Comparison of ENCODE assay signal across 33 cellular contexts in the genomic region with DNA sequence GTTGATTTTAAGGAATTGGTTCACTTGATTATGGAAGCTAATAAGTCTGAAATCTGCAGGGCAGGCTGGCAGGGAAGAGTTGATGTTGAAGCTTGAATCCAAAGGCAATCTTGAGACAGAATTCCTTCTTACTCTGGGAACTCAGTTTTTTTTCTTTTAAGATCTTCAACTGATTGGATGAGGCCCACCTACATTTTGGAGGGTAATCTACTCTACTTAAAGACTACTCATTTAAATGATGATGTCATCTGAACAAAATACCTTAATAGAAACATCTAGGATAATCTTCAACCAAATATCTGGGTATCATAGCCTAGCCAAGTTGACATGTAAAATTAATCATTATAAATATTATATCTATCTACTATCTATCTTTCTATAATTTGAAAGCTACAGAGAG.
"Had no signal": no experiment of that assay in that cellular context is flagged by ENCODE, and none has a peak within 500 bp of the region (broad histone marks: within the 10 kb centered on the region; RNA-seq: fewer than 3 reads in every experiment).

No MANE protein-coding gene starts in this region.

- H3K4me1 ChIP-seq: ascending aorta, body of pancreas, breast epithelium had no signal

- H3K27me3 ChIP-seq: adrenal gland, ascending aorta, body of pancreas, brain microvascular endothelial cell, breast epithelium, cardiac muscle cell had no signal

- DNase-seq: activated effector memory CD4-positive, alpha-beta T cell treated with anti-CD3 and anti-CD28 coated beads, Interleukin-2, amount 50 U/mL, for 16 hours; activated effector memory CD4-positive, alpha-beta T cell treated with Interleukin-2 at 50 U/mL for 16 hours; activated gamma-delta T cell; activated gamma-delta T cell treated with Interleukin-2 at 50 U/mL for 16 hours; activated naive CD4-positive, alpha-beta T cell treated with anti-CD3 and anti-CD28 coated beads for 36 hours; activated naive CD4-positive, alpha-beta T cell treated with anti-CD3 and anti-CD28 coated beads, Interleukin-2, amount 10 ng/mL, durations not matched to agents 7 days and 5 days; activated naive CD4-positive, alpha-beta T cell treated with anti-CD3 and anti-CD28 coated beads, Interleukin-2, amount 50 U/mL, for 16 hours; activated naive CD4-positive, alpha-beta T cell treated with Interleukin-2 at 50 U/mL for 16 hours; activated naive CD8-positive, alpha-beta T cell treated with anti-CD3 and anti-CD28 coated beads for 36 hours; activated naive CD8-positive, alpha-beta T cell treated with anti-CD3 and anti-CD28 coated beads, Interleukin-2, amount 10 ng/mL, durations not matched to agents 7 days and 5 days; activated naive CD8-positive, alpha-beta T cell treated with anti-CD3 and anti-CD28 coated beads, Interleukin-2, amount 50 U/mL, for 24 hours; activated T-cell treated with anti-CD3 and anti-CD28 coated beads, Interleukin-2, amount 50 U/mL, for 1 hour; activated T-cell treated with anti-CD3 and anti-CD28 coated beads, Interleukin-2, amount 50 U/mL, for 24 hours; activated T-cell treated with anti-CD3 and anti-CD28 coated beads, Interleukin-2, amount 50 U/mL, for 4 hours; activated T-cell treated with anti-CD3 and anti-CD28 coated beads, Interleukin-2, amount 50 U/mL, for 48 hours; activated T-cell treated with anti-CD3 and anti-CD28 coated beads, Interleukin-2, amount 50 U/mL, for 72 hours; adrenal gland; amniotic stem cell; amygdala; anterior cingulate cortex; aorta; body of pancreas; brain microvascular endothelial cell; caudate nucleus; central memory CD4-positive, alpha-beta T cell; cerebellar nuclear complex had no signal

- H3K36me3 ChIP-seq: adrenal gland, ascending aorta had no signal

- FAIRE-seq: astrocyte, bronchial epithelial cell had no signal

- H3K27ac ChIP-seq: adrenal gland, ascending aorta, body of pancreas, brain microvascular endothelial cell, breast epithelium, cardiac muscle cell had no signal

- ATAC-seq: activated naive CD4-positive, alpha-beta T cell treated with anti-CD3 and anti-CD28 coated beads, Interleukin-2, amount 50 U/mL, for 72 hours; activated naive CD8-positive, alpha-beta T cell treated with anti-CD3 and anti-CD28 coated beads, Interleukin-2, amount 50 U/mL, for 24 hours; activated T-cell treated with anti-CD3 and anti-CD28 coated beads, Interleukin-2, amount 50 U/mL, for 4 hours; activated T-cell treated with anti-CD3 and anti-CD28 coated beads, Interleukin-2, amount 50 U/mL, for 72 hours; activated T-helper 17 cell treated with anti-CD3 and anti-CD28 coated beads, Interleukin-2, amount 50 U/mL, for 72 hours; body of pancreas had no signal

- H3K4me3 ChIP-seq: adrenal gland, ascending aorta, body of pancreas, breast epithelium, cardiac muscle cell had no signal

- H3K9me3 ChIP-seq: body of pancreas had no signal
